8 cellular contexts compared by ENCODE assay signal in genomic region chr3:136994772-136995516, GRCh38. TPM values are rescaled to one million over a fixed set of nuclear protein-coding genes. Genes with fewer than 3 reads are reported as not detected.
A peak's percentile ranks its signal among the peaks of the same experiment; 100 is the strongest.
DNase-seq lines count a peak whose midpoint lies in the region; ATAC-seq and TF ChIP-seq lines count a peak whose summit lies in the region.

No MANE protein-coding gene starts in this region.

- DNase-seq in AG08395 (ENCODE audit: low spot score) (peak; percentile 90), MG63 (peak; percentile 97), mammary epithelial cell (peak; percentile 98), lower leg skin (ENCODE audit: low spot score in 2 of 2) (peak; percentile 95 to 98), SW480 (ENCODE audit: low spot score) (no peak)
- no peak for DNase-seq in stimulated activated CD4-positive, alpha-beta T cell treated with anti-CD3 and anti-CD28 coated beads, Interleukin-12 subunit alpha, Interleukin-12 subunit beta, amount 100 ng/mL, for 4 hours
- no peak for DNase-seq in activated CD4-positive, alpha-beta T cell treated with anti-CD3 and anti-CD28 coated beads, Interleukin-2, amount 10 ng/mL, durations not matched to agents 7 days and 5 days

- peak overlapping the region; percentile 15 for H2AFZ ChIP-seq in mammary epithelial cell (ENCODE audit: low read depth, low read length)

- no peak for TF ChIP-seq POLR2A in lower leg skin (IDR thresholded peaks at IDR 0.05)
- no peak for TF ChIP-seq POLR2A in GM18505 (IDR thresholded peaks at IDR 0.05; ENCODE audit: borderline replicate concordance, extremely low read depth, insufficient read depth, insufficient read length)

- H3K4me1 Mint-ChIP-seq in activated CD4-positive, alpha-beta T cell treated with anti-CD3 and anti-CD28 coated beads, Interleukin-2, amount 10 ng/mL, durations not matched to agents 7 days and 5 days, result no peaks in the 10 kb centered on the region

- H3K36me3 Mint-ChIP-seq in activated CD4-positive, alpha-beta T cell treated with anti-CD3 and anti-CD28 coated beads, Interleukin-2, amount 10 ng/mL, durations not matched to agents 7 days and 5 days (ENCODE audit: low read depth), result no peaks in the 10 kb centered on the region

- WGBS in mammary epithelial cell (ENCODE audit: low coverage, missing lambda C conversion rate), result 13% methylated on average over 8 of the region's 8 CpGs
- 9 to 17% methylated on average over 8 of the region's 8 CpGs for WGBS in lower leg skin, 2 donors

- H3K9me3 ChIP-seq in MG63, result no peaks in the 10 kb centered on the region
- H3K9me3 ChIP-seq in mammary epithelial cell (replicated peaks; ENCODE audit: insufficient read depth, low read length), result no peaks in the 10 kb centered on the region

- H4K20me1 ChIP-seq in mammary epithelial cell (ENCODE audit: insufficient read depth, low read length), result no peaks in the 10 kb centered on the region

- no peak for TF ChIP-seq CTCF in mammary epithelial cell (conservative IDR thresholded peaks at IDR 0.05 in 1 of 2, IDR thresholded peaks at IDR 0.05 in 1 of 2; ENCODE audit: extremely low read depth in 1 of 2, insufficient read depth in 1 of 2, low read depth in 1 of 2, low read length in 2 of 2)
- no peak for TF ChIP-seq CTCF in lower leg skin (IDR thresholded peaks at IDR 0.05)

- no peaks in the 10 kb centered on the region for H3K79me2 ChIP-seq in mammary epithelial cell (ENCODE audit: insufficient read depth, low read length)

- CTCF ChIA-PET in mammary epithelial cell (lab: Charles Lee; ENCODE audit: low non-redundant PET), result interaction anchor here (0.6 kb wide), 1 partner anchor 46 kb away, joined by 3 read pairs; no protein-coding TSS in a partner anchor
- CTCF ChIA-PET in activated CD4-positive, alpha-beta T cell treated with anti-CD3 and anti-CD28 coated beads, Interleukin-2, amount 10 ng/mL, durations not matched to agents 7 days and 5 days (lab: Charles Lee), result no interaction called here

- no peak overlapping the region for H3K4me3 Mint-ChIP-seq in activated CD4-positive, alpha-beta T cell treated with anti-CD3 and anti-CD28 coated beads, Interleukin-2, amount 10 ng/mL, durations not matched to agents 7 days and 5 days

- dilution Hi-C loops in mammary epithelial cell (cut with HindIII; ENCODE audit: low sequenced_read_pairs), result loop anchor here (5.0 kb wide), 2 partner anchors 38 to 238 kb away; partner anchors contain the start of gene IL20RB

- H3K4me3 ChIP-seq in MG63, result no peak overlapping the region
- H3K4me3 ChIP-seq in mammary epithelial cell (replicated peaks in 1 of 3; ENCODE audit: insufficient read depth in 1 of 3, low read depth in 2 of 3, low read length in 3 of 3), result no peak overlapping the region
- H3K4me3 ChIP-seq in lower leg skin (ENCODE audit: low read depth, poor library complexity, severe bottlenecking), result no peak overlapping the region

- in situ Hi-C loops in mammary epithelial cell (cut with MboI; ENCODE audit: low sequenced_read_pairs in 2 of 2), result no loop called here

- H3K4me2 ChIP-seq in mammary epithelial cell (ENCODE audit: insufficient read depth, low read depth, low read length), result peak overlapping the region; percentile 51

- no peaks in the 10 kb centered on the region for H3K27me3 ChIP-seq in MG63
- no peaks in the 10 kb centered on the region for H3K27me3 ChIP-seq in mammary epithelial cell (ENCODE audit: insufficient read depth, low read length)

- POLR2A ChIA-PET in activated CD4-positive, alpha-beta T cell treated with anti-CD3 and anti-CD28 coated beads, Interleukin-2, amount 10 ng/mL, durations not matched to agents 7 days and 5 days (lab: Charles Lee), result no interaction called here

- peak overlapping the region; percentile 58 for H3K9ac ChIP-seq in mammary epithelial cell (ENCODE audit: insufficient read depth, low read length)

- H3K4me1 ChIP-seq in mammary epithelial cell (ENCODE audit: insufficient read depth, low read length), result peaks cover 55% of the 10 kb centered on the region

- intact Hi-C loops in mammary epithelial cell (cut with micrococcal nuclease), result loop anchor here (5.0 kb wide), 2 partner anchors 38 to 133 kb away; partner anchors contain the start of genes IL20RB and NCK1
- intact Hi-C loops in lower leg skin (cut with DNase I; ENCODE audit: low total_unique reads), result no loop called here

- peaks cover 30% of the 10 kb centered on the region for H3K36me3 ChIP-seq in MG63
- peaks cover 3% of the 10 kb centered on the region for H3K36me3 ChIP-seq in mammary epithelial cell (ENCODE audit: insufficient read depth, low read length)

- no peaks in the 10 kb centered on the region for H3K27me3 Mint-ChIP-seq in activated CD4-positive, alpha-beta T cell treated with anti-CD3 and anti-CD28 coated beads, Interleukin-2, amount 10 ng/mL, durations not matched to agents 7 days and 5 days

- peak overlapping the region; percentile 91 for H3K27ac ChIP-seq in mammary epithelial cell (ENCODE audit: insufficient read depth, low read depth, low read length)

- BruUV-seq in mammary epithelial cell (replicated peaks; lab: Mats Ljungman, UMichigan), result TSS peak; percentile 48

- ATAC-seq in GM18505 (IDR thresholded peaks at IDR 0.05; ENCODE audit: unreplicated experiment), result no peak

- H3K9me3 Mint-ChIP-seq in activated CD4-positive, alpha-beta T cell treated with anti-CD3 and anti-CD28 coated beads, Interleukin-2, amount 10 ng/mL, durations not matched to agents 7 days and 5 days, result no peaks in the 10 kb centered on the region

- no peak overlapping the region for H3K27ac Mint-ChIP-seq in activated CD4-positive, alpha-beta T cell treated with anti-CD3 and anti-CD28 coated beads, Interleukin-2, amount 10 ng/mL, durations not matched to agents 7 days and 5 days

RNA-seq across cellular contexts. Expression of gene IL20RB, which starts 37.2 kb away (rescaled TPM):
- 4.5 and 6.4 TPM in 2 replicates for total RNA-seq in MG63 (2014; rRNA removed; shearing (Covaris generic); ENCODE audit: low replicate concordance)
- total RNA-seq in mammary epithelial cell, result 10 to 100 TPM; 12.7 to 38.3 TPM
- 92.0 TPM for polyA plus RNA-seq in mammary epithelial cell
- polyA minus RNA-seq in mammary epithelial cell, result 68.1 TPM
- total RNA-seq in lower leg skin, result 100 to 1,000 TPM; 257 to 288 (median 273) TPM
- total RNA-seq in activated CD4-positive, alpha-beta T cell treated with anti-CD3 and anti-CD28 coated beads, Interleukin-2, amount 10 ng/mL, durations not matched to agents 7 days and 5 days, result 1 to 10 TPM; 1.2 to 1.6 TPM

Comparison
In these comparisons a context has a peak if more than half of its experiments do, and no peak if none do; other contexts are left out.
1. DNase-seq: peak in AG08395 (single experiment), MG63 (single experiment), mammary epithelial cell (single experiment) and lower leg skin (2 of 2); none in SW480 (single experiment), stimulated activated CD4-positive, alpha-beta T cell treated with anti-CD3 and anti-CD28 coated beads, Interleukin-12 subunit alpha, Interleukin-12 subunit beta, amount 100 ng/mL, for 4 hours (single experiment) and activated CD4-positive, alpha-beta T cell treated with anti-CD3 and anti-CD28 coated beads, Interleukin-2, amount 10 ng/mL, durations not matched to agents 7 days and 5 days (single experiment).
2. RNA of gene IL20RB, which starts 37.2 kb away (total RNA-seq): 257 to 288 TPM in lower leg skin; 12.7 to 38.3 TPM in mammary epithelial cell, 4.5 to 6.4 TPM in MG63 and 1.2 to 1.6 TPM in activated CD4-positive, alpha-beta T cell treated with anti-CD3 and anti-CD28 coated beads, Interleukin-2, amount 10 ng/mL, durations not matched to agents 7 days and 5 days; every median in the first group is over 4 times any median in the second.